In genomic region chr22:26428515-26429457, GRCh38 we compare ENCODE assay signal across 8 cellular contexts. TPM values are rescaled to one million over a fixed set of nuclear protein-coding genes. Genes with fewer than 3 reads are reported as not detected.
DNase-seq lines count a peak whose midpoint lies in the region; ATAC-seq and TF ChIP-seq lines count a peak whose summit lies in the region.

A gene with protein sequence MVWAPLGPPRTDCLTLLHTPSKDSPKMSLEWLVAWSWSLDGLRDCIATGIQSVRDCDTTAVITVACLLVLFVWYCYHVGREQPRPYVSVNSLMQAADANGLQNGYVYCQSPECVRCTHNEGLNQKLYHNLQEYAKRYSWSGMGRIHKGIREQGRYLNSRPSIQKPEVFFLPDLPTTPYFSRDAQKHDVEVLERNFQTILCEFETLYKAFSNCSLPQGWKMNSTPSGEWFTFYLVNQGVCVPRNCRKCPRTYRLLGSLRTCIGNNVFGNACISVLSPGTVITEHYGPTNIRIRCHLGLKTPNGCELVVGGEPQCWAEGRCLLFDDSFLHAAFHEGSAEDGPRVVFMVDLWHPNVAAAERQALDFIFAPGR (plus strand): TSS chr22:26429260. CDS start chr22:26433616, 4,356 bp downstream.

- H3K9ac ChIP-seq in SK-N-MC (ENCODE audit: insufficient read length): peak within 1 kb of the TSS; percentile 50

- WGBS in ovary, 3 donors: 0 to 1% (median 1%) methylated on average over 60 to 96 of the region's 96 CpGs

- H3K27me3 ChIP-seq in ovary: no peaks in the 10 kb centered on the region
- H3K27me3 ChIP-seq in thoracic aorta (replicated peaks; ENCODE audit: insufficient read depth): no peaks in the 10 kb centered on the region

- intact Hi-C loops in ovary (cut with DNase I): no loop called here

- no peak for TF ChIP-seq EP300 in ovary (IDR thresholded peaks at IDR 0.05)

- H3K9me3 ChIP-seq in KOPT-K1 (ENCODE audit: insufficient read depth, low read length, poor library complexity, severe bottlenecking) (peaks cover under 1% of the 10 kb centered on the region), SK-N-MC (ENCODE audit: low read depth, low read length) (no peaks in the 10 kb centered on the region), ovary (no peaks in the 10 kb centered on the region), thoracic aorta (no peaks in the 10 kb centered on the region)

- DNase-seq in ELR (ENCODE audit: low read depth): peak; percentile 69
- no peak for DNase-seq in SK-N-MC (ENCODE audit: low read depth, low spot score)
- DNase-seq in activated naive CD4-positive, alpha-beta T cell treated with Interleukin-2 at 50 U/mL for 16 hours: peak; percentile 85
- DNase-seq in glomerular visceral epithelial cell (ENCODE audit: extremely low spot score): peak; percentile 79
- peak; percentile 36 to 75 (median 61) for DNase-seq in ovary
- no peak for DNase-seq in thoracic aorta (ENCODE audit: low spot score)

- H3K4me1 ChIP-seq in ovary (ENCODE audit: insufficient read depth) (peaks cover 8% of the 10 kb centered on the region), thoracic aorta (ENCODE audit: control insufficient read depth in 1 of 2, low read depth in 2 of 2) (peaks cover 0 to 11% of the 10 kb centered on the region in 2 donors)

- TF ChIP-seq CTCF in ovary (IDR thresholded peaks at IDR 0.05): no peak
- TF ChIP-seq CTCF in thoracic aorta (IDR thresholded peaks at IDR 0.05): no peak

- H3K36me3 ChIP-seq in KOPT-K1 (ENCODE audit: insufficient read depth, low read length) (no peaks in the 10 kb centered on the region), SK-N-MC (ENCODE audit: insufficient read depth, low read length) (no peaks in the 10 kb centered on the region), ovary (no peaks in the 10 kb centered on the region), thoracic aorta (no peaks in the 10 kb centered on the region)

- TF ChIP-seq POLR2A in ovary (IDR thresholded peaks at IDR 0.05): no peak

- H3K27ac ChIP-seq in KOPT-K1 (ENCODE audit: low read depth, low read length, poor library complexity, severe bottlenecking) (peak within 1 kb of the TSS; percentile 69), SK-N-MC (no peak within 1 kb of the TSS), ovary (no peak within 1 kb of the TSS), thoracic aorta (peak within 1 kb of the TSS; percentile 2 to 41)

- ATAC-seq in GM21786 (IDR thresholded peaks at IDR 0.05; ENCODE audit: unreplicated experiment) (peak; percentile 56), thoracic aorta (ENCODE audit: insufficient number of reproducible peaks, low FRiP score, low read depth) (no peak)

- H3K4me3 ChIP-seq in SK-N-MC (peak within 1 kb of the TSS; percentile 93), ovary (peak within 1 kb of the TSS; percentile 38), thoracic aorta (peak within 1 kb of the TSS; percentile 74)

RNA-seq across cellular contexts. Expression of the gene that starts here (rescaled TPM):
- total RNA-seq in ovary (1 to 10 TPM in 1 of 7 donors, under 1 TPM in 6; 0.34 to 1.4 (median 0.55) TPM), thoracic aorta (1 to 10 TPM; 1.6 to 2.6 TPM)
- under 1 TPM; 0.28 to 0.52 TPM for polyA plus RNA-seq in ovary

Comparison
In these comparisons a context has a peak if more than half of its experiments do, and no peak if none do; other contexts are left out.
1. DNase-seq: peak in ELR (single experiment), activated naive CD4-positive, alpha-beta T cell treated with Interleukin-2 at 50 U/mL for 16 hours (single experiment), glomerular visceral epithelial cell (single experiment) and ovary (5 of 5); none in SK-N-MC (single experiment) and thoracic aorta (single experiment).
2. H3K27ac ChIP-seq: peak in KOPT-K1 (single experiment) and thoracic aorta (2 of 2); none in SK-N-MC (single experiment) and ovary (0 of 2).
3. H3K4me3 ChIP-seq: peak in every context shown above with its lines; median percentile 93 in SK-N-MC; 74 in thoracic aorta; 38 in ovary.